Comparison of ENCODE assay signal across 37 cellular contexts in genomic region chr5:130705368-130705767, GRCh38.
"Had no signal": no experiment of that assay in that cellular context is flagged by ENCODE, and none has a peak within 500 bp of the region (broad histone marks: within the 10 kb centered on the region; RNA-seq: fewer than 3 reads in every experiment).

No MANE protein-coding gene starts in this region.

- H3K27ac ChIP-seq: adrenal gland, ascending aorta, body of pancreas, brain microvascular endothelial cell, breast epithelium, cardiac muscle cell had no signal

- ATAC-seq: activated naive CD4-positive, alpha-beta T cell treated with anti-CD3 and anti-CD28 coated beads, Interleukin-2, amount 50 U/mL, for 72 hours; activated naive CD8-positive, alpha-beta T cell treated with anti-CD3 and anti-CD28 coated beads, Interleukin-2, amount 50 U/mL, for 24 hours; activated T-cell treated with anti-CD3 and anti-CD28 coated beads, Interleukin-2, amount 50 U/mL, for 4 hours; activated T-cell treated with anti-CD3 and anti-CD28 coated beads, Interleukin-2, amount 50 U/mL, for 72 hours; activated T-helper 17 cell treated with anti-CD3 and anti-CD28 coated beads, Interleukin-2, amount 50 U/mL, for 72 hours; body of pancreas had no signal

- H3K4me3 Mint-ChIP-seq: activated naive CD4-positive, alpha-beta T cell treated with anti-CD3 and anti-CD28 coated beads for 36 hours; activated naive CD4-positive, alpha-beta T cell treated with anti-CD3 and anti-CD28 coated beads, Interleukin-2, amount 10 ng/mL, durations not matched to agents 7 days and 5 days; activated naive CD4-positive, alpha-beta T cell treated with anti-CD3 and anti-CD28 coated beads, Interleukin-2, amount 50 U/mL, for 24 hours; activated naive CD8-positive, alpha-beta T cell; activated naive CD8-positive, alpha-beta T cell treated with anti-CD3 and anti-CD28 coated beads for 36 hours; activated naive CD8-positive, alpha-beta T cell treated with anti-CD3 and anti-CD28 coated beads, Interleukin-2, amount 10 ng/mL, durations not matched to agents 7 days and 5 days; activated naive CD8-positive, alpha-beta T cell treated with anti-CD3 and anti-CD28 coated beads, Interleukin-2, amount 50 U/mL, for 24 hours; activated T-cell treated with anti-CD3 and anti-CD28 coated beads, Interleukin-2, amount 50 U/mL, for 24 hours; activated T-cell treated with anti-CD3 and anti-CD28 coated beads, Interleukin-2, amount 50 U/mL, for 4 hours; activated T-cell treated with anti-CD3 and anti-CD28 coated beads, Interleukin-2, amount 50 U/mL, for 72 hours; activated T-helper 1 cell treated with anti-CD3 and anti-CD28 coated beads, Interleukin-12 subunit alpha, Interleukin-12 subunit beta, Interleukin-2, Interleukin-4 antibody, amounts not matched to agents 30 ng/mL and 10 ng/mL and 1 ng/mL, durations not matched to agents 14 hours and 24 hours and 36 hours; activated T-helper 17 cell treated with anti-CD3 and anti-CD28 coated beads, Interleukin-2, amount 50 U/mL, for 72 hours; brain; central memory CD8-positive, alpha-beta T cell had no signal

- H3K27ac Mint-ChIP-seq: activated naive CD4-positive, alpha-beta T cell treated with anti-CD3 and anti-CD28 coated beads for 36 hours; activated naive CD4-positive, alpha-beta T cell treated with anti-CD3 and anti-CD28 coated beads, Interleukin-2, amount 10 ng/mL, durations not matched to agents 7 days and 5 days; activated naive CD4-positive, alpha-beta T cell treated with anti-CD3 and anti-CD28 coated beads, Interleukin-2, amount 50 U/mL, for 24 hours; activated naive CD4-positive, alpha-beta T cell treated with anti-CD3 and anti-CD28 coated beads, Interleukin-2, amount 50 U/mL, for 72 hours; activated naive CD8-positive, alpha-beta T cell; activated naive CD8-positive, alpha-beta T cell treated with anti-CD3 and anti-CD28 coated beads for 36 hours; activated naive CD8-positive, alpha-beta T cell treated with anti-CD3 and anti-CD28 coated beads, Interleukin-2, amount 10 ng/mL, durations not matched to agents 7 days and 5 days; activated naive CD8-positive, alpha-beta T cell treated with anti-CD3 and anti-CD28 coated beads, Interleukin-2, amount 50 U/mL, for 24 hours; activated T-cell treated with anti-CD3 and anti-CD28 coated beads, Interleukin-2, amount 50 U/mL, for 24 hours; activated T-cell treated with anti-CD3 and anti-CD28 coated beads, Interleukin-2, amount 50 U/mL, for 72 hours; activated T-helper 1 cell treated with anti-CD3 and anti-CD28 coated beads, Interleukin-12 subunit alpha, Interleukin-12 subunit beta, Interleukin-2, Interleukin-4 antibody, amounts not matched to agents 30 ng/mL and 10 ng/mL and 1 ng/mL, durations not matched to agents 14 hours and 24 hours and 36 hours; activated T-helper 17 cell treated with anti-CD3 and anti-CD28 coated beads, Interleukin-2, amount 50 U/mL, for 72 hours; activated T-helper 2 cell treated with anti-CD3 and anti-CD28 coated beads, Interferon-gamma antibody, Interleukin-2, Interleukin-4, amounts not matched to agents 10 μg/mL and 5 μg/mL and 100 μg/mL, durations not matched to agents 14 hours and 24 hours and 36 hours; brain had no signal

- H3K27me3 ChIP-seq: adrenal gland, ascending aorta, body of pancreas, brain microvascular endothelial cell, breast epithelium, cardiac muscle cell had no signal

- H3K4me3 ChIP-seq: adrenal gland, ascending aorta, body of pancreas, breast epithelium, cardiac muscle cell had no signal

- H3K36me3 Mint-ChIP-seq: activated naive CD4-positive, alpha-beta T cell treated with anti-CD3 and anti-CD28 coated beads, Interleukin-2, amount 10 ng/mL, durations not matched to agents 7 days and 5 days; activated naive CD4-positive, alpha-beta T cell treated with anti-CD3 and anti-CD28 coated beads, Interleukin-2, amount 50 U/mL, for 24 hours; activated naive CD4-positive, alpha-beta T cell treated with anti-CD3 and anti-CD28 coated beads, Interleukin-2, amount 50 U/mL, for 72 hours; activated naive CD8-positive, alpha-beta T cell; activated naive CD8-positive, alpha-beta T cell treated with anti-CD3 and anti-CD28 coated beads for 36 hours; activated naive CD8-positive, alpha-beta T cell treated with anti-CD3 and anti-CD28 coated beads, Interleukin-2, amount 10 ng/mL, durations not matched to agents 7 days and 5 days; brain had no signal

- H3K4me1 Mint-ChIP-seq: activated naive CD4-positive, alpha-beta T cell treated with anti-CD3 and anti-CD28 coated beads, Interleukin-2, amount 10 ng/mL, durations not matched to agents 7 days and 5 days; activated naive CD4-positive, alpha-beta T cell treated with anti-CD3 and anti-CD28 coated beads, Interleukin-2, amount 50 U/mL, for 24 hours; activated naive CD8-positive, alpha-beta T cell treated with anti-CD3 and anti-CD28 coated beads for 36 hours; activated naive CD8-positive, alpha-beta T cell treated with anti-CD3 and anti-CD28 coated beads, Interleukin-2, amount 10 ng/mL, durations not matched to agents 7 days and 5 days; activated naive CD8-positive, alpha-beta T cell treated with anti-CD3 and anti-CD28 coated beads, Interleukin-2, amount 50 U/mL, for 24 hours; activated T-helper 17 cell treated with anti-CD3 and anti-CD28 coated beads, Interleukin-2, amount 50 U/mL, for 72 hours; brain; central memory CD8-positive, alpha-beta T cell had no signal

- DNase-seq: activated effector memory CD4-positive, alpha-beta T cell treated with anti-CD3 and anti-CD28 coated beads, Interleukin-2, amount 50 U/mL, for 16 hours; activated effector memory CD4-positive, alpha-beta T cell treated with Interleukin-2 at 50 U/mL for 16 hours; activated gamma-delta T cell; activated gamma-delta T cell treated with Interleukin-2 at 50 U/mL for 16 hours; activated naive CD4-positive, alpha-beta T cell; activated naive CD4-positive, alpha-beta T cell treated with anti-CD3 and anti-CD28 coated beads for 36 hours; activated naive CD4-positive, alpha-beta T cell treated with anti-CD3 and anti-CD28 coated beads, Interleukin-2, amount 10 ng/mL, durations not matched to agents 7 days and 5 days; activated naive CD4-positive, alpha-beta T cell treated with anti-CD3 and anti-CD28 coated beads, Interleukin-2, amount 50 U/mL, for 16 hours; activated naive CD4-positive, alpha-beta T cell treated with Interleukin-2 at 50 U/mL for 16 hours; activated naive CD8-positive, alpha-beta T cell treated with anti-CD3 and anti-CD28 coated beads for 36 hours; activated naive CD8-positive, alpha-beta T cell treated with anti-CD3 and anti-CD28 coated beads, Interleukin-2, amount 10 ng/mL, durations not matched to agents 7 days and 5 days; activated naive CD8-positive, alpha-beta T cell treated with anti-CD3 and anti-CD28 coated beads, Interleukin-2, amount 50 U/mL, for 24 hours; activated T-cell treated with anti-CD3 and anti-CD28 coated beads, Interleukin-2, amount 50 U/mL, for 24 hours; activated T-cell treated with anti-CD3 and anti-CD28 coated beads, Interleukin-2, amount 50 U/mL, for 4 hours; activated T-cell treated with anti-CD3 and anti-CD28 coated beads, Interleukin-2, amount 50 U/mL, for 48 hours; activated T-cell treated with anti-CD3 and anti-CD28 coated beads, Interleukin-2, amount 50 U/mL, for 72 hours; adrenal gland; amniotic stem cell; amygdala; anterior cingulate cortex; aorta; body of pancreas; brain microvascular endothelial cell; caudate nucleus; central memory CD4-positive, alpha-beta T cell; cerebellar nuclear complex had no signal

- H3K9me3 ChIP-seq: adrenal gland, ascending aorta, body of pancreas, breast epithelium had no signal

- H3K9me3 Mint-ChIP-seq: activated naive CD4-positive, alpha-beta T cell treated with anti-CD3 and anti-CD28 coated beads, Interleukin-2, amount 10 ng/mL, durations not matched to agents 7 days and 5 days; activated naive CD4-positive, alpha-beta T cell treated with anti-CD3 and anti-CD28 coated beads, Interleukin-2, amount 50 U/mL, for 72 hours; activated naive CD8-positive, alpha-beta T cell treated with anti-CD3 and anti-CD28 coated beads for 36 hours; activated naive CD8-positive, alpha-beta T cell treated with anti-CD3 and anti-CD28 coated beads, Interleukin-2, amount 10 ng/mL, durations not matched to agents 7 days and 5 days; activated T-cell treated with anti-CD3 and anti-CD28 coated beads, Interleukin-2, amount 50 U/mL, for 72 hours; activated T-helper 17 cell treated with anti-CD3 and anti-CD28 coated beads, Interleukin-2, amount 50 U/mL, for 72 hours; activated T-helper 2 cell treated with anti-CD3 and anti-CD28 coated beads, Interferon-gamma antibody, Interleukin-2, Interleukin-4, amounts not matched to agents 10 μg/mL and 5 μg/mL and 100 μg/mL, durations not matched to agents 14 hours and 24 hours and 36 hours; central memory CD8-positive, alpha-beta T cell had no signal

- H3K36me3 ChIP-seq: adrenal gland, ascending aorta, brain microvascular endothelial cell, breast epithelium, cardiac muscle cell had no signal

- H3K4me1 ChIP-seq: adrenal gland, ascending aorta, body of pancreas, breast epithelium had no signal

- H3K27me3 Mint-ChIP-seq: activated naive CD4-positive, alpha-beta T cell treated with anti-CD3 and anti-CD28 coated beads, Interleukin-2, amount 10 ng/mL, durations not matched to agents 7 days and 5 days had no signal
